ENCODE assay signal across 8 cellular contexts in the genomic region with DNA sequence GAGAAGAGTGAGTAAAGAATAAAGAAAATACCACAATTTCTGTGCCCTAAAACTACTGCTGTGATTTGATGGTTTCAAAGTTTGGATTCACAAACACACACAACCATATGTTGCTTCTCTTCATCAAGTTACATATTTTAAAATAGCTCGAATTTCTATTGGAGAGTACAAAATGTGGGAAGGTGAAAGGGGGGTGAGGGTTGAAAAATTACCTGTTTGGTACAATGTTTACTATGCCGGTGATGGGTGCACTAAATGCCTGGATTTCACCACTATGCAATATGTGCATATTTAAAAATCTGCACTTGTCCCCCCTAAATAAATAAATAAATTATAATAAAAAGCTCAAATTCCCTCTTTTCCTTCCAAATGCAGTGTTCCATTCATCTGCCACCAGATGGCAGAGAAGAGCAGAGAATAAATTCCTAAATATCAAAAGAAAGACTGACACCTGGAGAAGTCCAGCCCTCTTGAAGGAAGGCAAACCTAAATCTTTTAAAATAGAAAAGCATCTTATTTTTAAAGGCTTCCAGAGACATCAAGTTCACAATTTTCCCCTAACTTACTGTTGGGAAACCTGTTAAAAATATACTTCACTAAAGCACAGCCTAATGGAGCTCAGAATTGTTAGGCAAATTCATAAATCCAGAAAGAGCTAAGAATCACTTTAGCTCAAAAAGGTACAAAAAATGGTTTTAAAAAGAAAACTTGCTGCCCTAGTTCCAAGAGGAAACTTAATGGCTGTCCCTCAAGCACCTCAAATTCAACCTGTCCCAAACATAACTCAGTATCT. TPM values are rescaled to one million over a fixed set of nuclear protein-coding genes. Genes with fewer than 3 reads are reported as not detected.
DNase-seq lines count a peak whose midpoint lies in the region; ATAC-seq, FAIRE-seq and TF ChIP-seq lines count a peak whose summit lies in the region.

No MANE protein-coding gene starts in this region.

- intact Hi-C loops in testis (cut with DNase I; ENCODE audit: low total_unique reads): no loop called here

- FAIRE-seq in TTC549 (lab: Jason Lieb, UNC): peak; percentile 81

- WGBS in testis, 2 donors: 53 to 62% methylated on average over 2 of the region's 2 CpGs

- no peak for TF ChIP-seq POLR2A in testis (IDR thresholded peaks at IDR 0.05)

- H3K4me2 ChIP-seq in DND-41 (ENCODE audit: insufficient read depth, low read length) (no peak overlapping the region), KMS-11 (no peak overlapping the region)

- H3K79me2 ChIP-seq in DND-41 (ENCODE audit: insufficient read depth, low read length): no peaks in the 10 kb centered on the region
- no peaks in the 10 kb centered on the region for H3K79me2 ChIP-seq in KMS-11 (ENCODE audit: insufficient read depth, low read depth)

- H3K27me3 ChIP-seq in DND-41 (ENCODE audit: insufficient read depth, low read length, poor library complexity): peaks cover under 1% of the 10 kb centered on the region
- H3K27me3 ChIP-seq in KMS-11 (ENCODE audit: insufficient read depth, low read depth): no peaks in the 10 kb centered on the region
- no peaks in the 10 kb centered on the region for H3K27me3 ChIP-seq in testis

- no peak for DNase-seq in DND-41
- DNase-seq in glomerular endothelial cell (ENCODE audit: extremely low read depth, low read depth, low spot score): peak; percentile 48
- no peak for DNase-seq in testis
- no peak for DNase-seq in NCI-H187 (lab: John Stamatoyannopoulos, UW)

- H4K20me1 ChIP-seq in DND-41 (ENCODE audit: insufficient read depth, low read length) (no peaks in the 10 kb centered on the region), KMS-11 (ENCODE audit: insufficient read depth) (no peaks in the 10 kb centered on the region)

- no peak overlapping the region for H3K27ac ChIP-seq in DND-41 (ENCODE audit: low read length)
- H3K27ac ChIP-seq in KMS-11: no peak overlapping the region
- H3K27ac ChIP-seq in testis: no peak overlapping the region

- TF ChIP-seq CTCF in DND-41 (IDR thresholded peaks at IDR 0.05; ENCODE audit: borderline replicate concordance, extremely low read depth, low read length, poor library complexity, severe bottlenecking) (peak; percentile 71), KMS-11 (conservative IDR thresholded peaks at IDR 0.05; ENCODE audit: low read depth, low read length) (peak; percentile 70), testis (IDR thresholded peaks at IDR 0.05) (peak; percentile 53 to 82 (median 76))

- no peak overlapping the region for H2AFZ ChIP-seq in DND-41 (ENCODE audit: low read depth, low read length)
- no peak overlapping the region for H2AFZ ChIP-seq in KMS-11 (ENCODE audit: low read depth)

- H3K9ac ChIP-seq in DND-41 (ENCODE audit: low read depth, low read length) (no peak overlapping the region), KMS-11 (no peak overlapping the region)

- H3K4me3 ChIP-seq in DND-41 (ENCODE audit: low read depth in 1 of 2, low read length in 2 of 2) (no peak overlapping the region), KMS-11 (IDR thresholded peaks at IDR 0.05; ENCODE audit: insufficient read depth, low read depth, low read length) (no peak overlapping the region), testis (no peak overlapping the region)

- no peaks in the 10 kb centered on the region for H3K9me3 ChIP-seq in DND-41 (ENCODE audit: insufficient read depth, low read length, severe bottlenecking)
- no peaks in the 10 kb centered on the region for H3K9me3 ChIP-seq in testis

- ATAC-seq in DND-41 (ENCODE audit: insufficient read depth, low read depth) (0 out of 3 replicates have a peak, but pooled peaks have one; percentile 40), GM21576 (IDR thresholded peaks at IDR 0.05; ENCODE audit: unreplicated experiment) (no peak), HG03280 (IDR thresholded peaks at IDR 0.05; ENCODE audit: unreplicated experiment) (no peak)

- no peaks in the 10 kb centered on the region for H3K36me3 ChIP-seq in DND-41 (ENCODE audit: insufficient read depth, low read length)
- H3K36me3 ChIP-seq in KMS-11 (ENCODE audit: insufficient read depth): no peaks in the 10 kb centered on the region
- H3K36me3 ChIP-seq in testis (ENCODE audit: low read depth, missing control alignments): no peaks in the 10 kb centered on the region

- H3K4me1 ChIP-seq in DND-41 (ENCODE audit: insufficient read depth, low read length) (no peaks in the 10 kb centered on the region), KMS-11 (ENCODE audit: low read depth, poor library complexity, severe bottlenecking) (no peaks in the 10 kb centered on the region), testis (no peaks in the 10 kb centered on the region)

RNA-seq across cellular contexts. Expression of a gene that starts 24.8 kb away (rescaled TPM):
- total RNA-seq in glomerular endothelial cell (10.2 and 15.0 TPM in 2 replicates), testis (10 to 100 TPM; 22.7 to 22.8 TPM)
- 34.0 TPM for polyA plus RNA-seq in testis (ENCODE audit: insufficient read depth, low read depth, low replicate concordance)

RNA-seq across cellular contexts. Expression of a gene that starts 43.1 kb away (rescaled TPM):
- total RNA-seq in glomerular endothelial cell (3.3 and 8.6 TPM in 2 replicates), testis (10 to 100 TPM; 26.2 to 35.0 TPM)
- 13.7 TPM for polyA plus RNA-seq in testis (ENCODE audit: insufficient read depth, low read depth, low replicate concordance)
